Comparison of ENCODE assay signal across 8 cellular contexts in the genomic region with DNA sequence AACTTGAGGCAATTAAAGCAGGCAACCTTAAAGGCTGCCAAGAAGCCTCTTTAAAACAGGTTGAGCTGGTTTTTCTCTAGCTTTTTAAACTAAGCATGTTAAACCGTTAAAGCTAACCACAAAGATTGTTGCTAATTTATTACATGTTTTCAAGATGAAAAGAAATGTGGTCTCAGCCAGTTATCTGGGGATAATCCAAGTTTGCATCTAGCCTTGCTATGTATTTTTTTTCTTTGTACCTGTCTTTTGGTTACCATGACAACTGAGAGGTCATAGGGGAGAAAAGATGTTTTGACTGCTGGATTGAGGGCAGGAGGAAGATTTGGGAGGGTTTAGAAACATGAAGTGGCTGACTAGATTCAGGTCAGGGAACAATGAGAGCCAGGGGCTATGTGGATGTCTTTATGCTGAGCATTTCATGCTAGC. TPM values are rescaled to one million over a fixed set of nuclear protein-coding genes. Genes with fewer than 3 reads are reported as not detected.
DNase-seq lines count a peak whose midpoint lies in the region; ATAC-seq and TF ChIP-seq lines count a peak whose summit lies in the region.
"Had no signal": no experiment of that assay in that cellular context is flagged by ENCODE, and none has a peak within 500 bp of the region (broad histone marks: within the 10 kb centered on the region; RNA-seq: fewer than 3 reads in every experiment).

No MANE protein-coding gene starts in this region.

- H3K27ac ChIP-seq in GM23338 (ENCODE audit: low read depth): no peak overlapping the region
- peak overlapping the region; percentile 25 for H3K27ac ChIP-seq in skeletal muscle tissue (ENCODE audit: low read depth, low read length)

- no peak overlapping the region for H3K4me3 Mint-ChIP-seq in GM23338

- 0 out of 2 replicates have a peak, but pooled peaks cover 5% of the 10 kb centered on the region for H3K4me1 ChIP-seq in GM23338 (ENCODE audit: insufficient read depth)
- peaks cover 2 to 7% (median 3%) of the 10 kb centered on the region in 3 donors for H3K4me1 ChIP-seq in skeletal muscle tissue (ENCODE audit: control insufficient read depth in 3 of 3, insufficient read depth in 3 of 3, low read length in 3 of 3)

- peak overlapping the region; percentile 5; the same call in 1 of the 2 replicates for H3K27ac Mint-ChIP-seq in GM23338

- H4K20me1 ChIP-seq in GM23338 (replicated peaks; ENCODE audit: insufficient read depth): no peaks in the 10 kb centered on the region; the same call in 1 of the 2 replicates

- DNase-seq in GM23338 (ENCODE audit: low spot score): peak; percentile 44
- peak; percentile 23 for DNase-seq in NCI-H2227 (lab: John Stamatoyannopoulos, UW; ENCODE audit: unreplicated experiment)
- peak; percentile 80 for DNase-seq in epithelial cell of esophagus (ENCODE audit: low read depth)
- no peak for DNase-seq in hippocampal formation (lab: John Stamatoyannopoulos, UW)
- DNase-seq in Right ventricle myocardium inferior (ENCODE audit: missing footprints): no peak
- DNase-seq: activated effector memory CD4-positive, alpha-beta T cell treated with Interleukin-2 at 50 U/mL for 16 hours had no signal

- ATAC-seq in GM23338 (peak; percentile 36; the same call in 2 of the 3 replicates), GM19328 (IDR thresholded peaks at IDR 0.05; ENCODE audit: unreplicated experiment) (no peak), Right ventricle myocardium inferior (no peak)

- no peaks in the 10 kb centered on the region for H3K79me2 ChIP-seq in GM23338 (replicated peaks; ENCODE audit: insufficient read depth)

- H3K9ac ChIP-seq in skeletal muscle tissue (ENCODE audit: low read depth in 1 of 3, low read length in 3 of 3): no peak overlapping the region

- H3K9me3 ChIP-seq in skeletal muscle tissue (ENCODE audit: control insufficient read depth in 3 of 3, low read length in 3 of 3): no peaks in the 10 kb centered on the region

- TF ChIP-seq CTCF in GM23338 (conservative IDR thresholded peaks at IDR 0.05; ENCODE audit: low read depth in 2 of 2) (no peak), epithelial cell of esophagus (IDR thresholded peaks at IDR 0.05; ENCODE audit: insufficient read depth, low read depth, low read length, missing control alignments) (no peak)

- H3F3A ChIP-seq in GM23338 (replicated peaks; ENCODE audit: low read depth): no peaks in the 10 kb centered on the region

- peaks cover 11% of the 10 kb centered on the region; the same call in 2 of the 3 replicates for H3K4me1 Mint-ChIP-seq in GM23338

- no peaks in the 10 kb centered on the region for H3K9me3 Mint-ChIP-seq in GM23338

- intact Hi-C loops in Right ventricle myocardium inferior (cut with DNase I): no loop called here

- H2AFZ ChIP-seq in GM23338: no peak overlapping the region

- H3K36me3 Mint-ChIP-seq in GM23338 (ENCODE audit: low read depth): no peaks in the 10 kb centered on the region

- H3K27me3 ChIP-seq in GM23338 (ENCODE audit: insufficient read depth) (no peaks in the 10 kb centered on the region), skeletal muscle tissue (ENCODE audit: control insufficient read depth in 3 of 3, insufficient read depth in 3 of 3, low read length in 3 of 3) (no peaks in the 10 kb centered on the region)

- no peak overlapping the region for H3K4me3 ChIP-seq in GM23338
- no peak overlapping the region for H3K4me3 ChIP-seq in epithelial cell of esophagus (ENCODE audit: low read length)
- H3K4me3 ChIP-seq in skeletal muscle tissue (ENCODE audit: low read length in 3 of 3): no peak overlapping the region

- H3K36me3 ChIP-seq in GM23338 (ENCODE audit: insufficient read depth) (no peaks in the 10 kb centered on the region), skeletal muscle tissue (ENCODE audit: control insufficient read depth in 3 of 3, insufficient read depth in 3 of 3, low read length in 3 of 3) (no peaks in the 10 kb centered on the region)

- H3K9me2 ChIP-seq in GM23338 (ENCODE audit: insufficient read depth): no peaks in the 10 kb centered on the region

- no peak overlapping the region for H3K4me2 ChIP-seq in GM23338

- peaks cover 9% of the 10 kb centered on the region for H3K27me3 Mint-ChIP-seq in GM23338 (ENCODE audit: insufficient read depth, low read depth, poor library complexity)

TF ChIP-seq in GM23338, 12 proteins besides CTCF, POLR2A, EP300 and RAD21 (continues in another document):
- TF ChIP-seq ETS1 (IDR thresholded peaks at IDR 0.05): no peak
- TF ChIP-seq CREB1 (CRISPR knock-in tag; IDR thresholded peaks at IDR 0.05; ENCODE audit: low read depth): no peak
- TF ChIP-seq POLR2AphosphoS5 (IDR thresholded peaks at IDR 0.05; ENCODE audit: low read depth): no peak
- TF ChIP-seq ZNF331 (CRISPR knock-in tag; IDR thresholded peaks at IDR 0.05; ENCODE audit: low read depth): no peak
- TF ChIP-seq EZH2 (IDR thresholded peaks at IDR 0.05; ENCODE audit: low read depth, unreplicated experiment): no peak
- TF ChIP-seq STAT1 (IDR thresholded peaks at IDR 0.05; ENCODE audit: unreplicated experiment): no peak
- no peak for TF ChIP-seq ZNF114 (CRISPR knock-in tag; IDR thresholded peaks at IDR 0.05)
- TF ChIP-seq NANOG (IDR thresholded peaks at IDR 0.05; ENCODE audit: borderline replicate concordance): no peak
- no peak for TF ChIP-seq EZH2phosphoT487 (IDR thresholded peaks at IDR 0.05; ENCODE audit: unreplicated experiment)
- no peak for TF ChIP-seq REST (IDR thresholded peaks at IDR 0.05; ENCODE audit: unreplicated experiment)
- no peak for TF ChIP-seq JUNB (IDR thresholded peaks at IDR 0.05; ENCODE audit: unreplicated experiment)

RNA-seq across cellular contexts. Expression of gene PGM2L1, which starts 19.2 kb away (rescaled TPM):
- total RNA-seq in GM23338 (2014; rRNA removed; shearing (Covaris generic)): 41.0 and 44.4 TPM in 2 replicates
- polyA plus RNA-seq in GM23338 (2016; fragmentation: Nextera tagmentation; extraction: Ambion mirVana): 27.2 and 32.6 TPM in 2 replicates
- total RNA-seq in skeletal muscle tissue (5.2 TPM), Right ventricle myocardium inferior (2.1 TPM)

RNA-seq across cellular contexts. Expression of gene KCNE3, which starts 50.0 kb away (rescaled TPM):
- 4.3 and 10.6 TPM in 2 replicates for total RNA-seq in GM23338 (2014; rRNA removed; shearing (Covaris generic))
- 2.3 and 2.4 TPM in 2 replicates for polyA plus RNA-seq in GM23338 (2016; fragmentation: Nextera tagmentation; extraction: Ambion mirVana)
- total RNA-seq in skeletal muscle tissue (4.7 TPM), Right ventricle myocardium inferior (2.9 TPM)

Comparison
In these comparisons a context has a peak if more than half of its experiments do, and no peak if none do; other contexts are left out.
1. DNase-seq: peak in GM23338 (single experiment), NCI-H2227 (single experiment) and epithelial cell of esophagus (single experiment); none in hippocampal formation (0 of 2) and Right ventricle myocardium inferior (single experiment).